ENCODE assay signal across 30 cellular contexts in genomic region chr5:10903786-10904560, GRCh38.
"Had no signal": no experiment of that assay in that cellular context is flagged by ENCODE, and none has a peak within 500 bp of the region (broad histone marks: within the 10 kb centered on the region; RNA-seq: fewer than 3 reads in every experiment).

No MANE protein-coding gene starts in this region.

- H3K36me3 Mint-ChIP-seq: activated naive CD8-positive, alpha-beta T cell treated with anti-CD3 and anti-CD28 coated beads for 36 hours had no signal

- DNase-seq: activated CD4-positive, alpha-beta T cell treated with anti-CD3 and anti-CD28 coated beads for 1 hour; activated CD4-positive, alpha-beta T cell treated with anti-CD3 and anti-CD28 coated beads for 48 hours; activated CD4-positive, alpha-beta T cell treated with anti-CD3 and anti-CD28 coated beads, Interleukin-2, amount 50 U/mL, for 4 hours; activated CD4-positive, CD25-positive, alpha-beta regulatory T cell; activated CD8-positive, alpha-beta T cell treated with anti-CD3 and anti-CD28 coated beads for 36 hours; activated effector memory CD4-positive, alpha-beta T cell treated with anti-CD3 and anti-CD28 coated beads, Interleukin-2, amount 50 U/mL, for 16 hours; activated naive CD4-positive, alpha-beta T cell; activated naive CD4-positive, alpha-beta T cell treated with anti-CD3 and anti-CD28 coated beads, Interleukin-2, amount 50 U/mL, for 16 hours; activated naive CD8-positive, alpha-beta T cell treated with anti-CD3 and anti-CD28 coated beads for 36 hours; activated T-cell treated with anti-CD3 and anti-CD28 coated beads, Interleukin-2, amount 50 U/mL, for 1 hour; activated T-cell treated with anti-CD3 and anti-CD28 coated beads, Interleukin-2, amount 50 U/mL, for 72 hours; amniotic stem cell; body of pancreas; NCI-H1105; NCI-H1417 treated with DMSO at 0.1 percent for 48 hours; NCI-H187 treated with DMSO at 0.1 percent for 48 hours; NCI-H2081; NCI-H2171 treated with DMSO at 0.1 percent for 48 hours; NCI-H2227 treated with DMSO at 0.1 percent for 48 hours; NCI-H524; OCI-M1; SHP77 treated with DMSO at 0.1 percent for 48 hours; SK-N-SH; T-helper 1 cell; T-helper 2 cell; T1000; WERI-Rb-1 had no signal

- ATAC-seq: activated CD8-positive, alpha-beta T cell treated with anti-CD3 and anti-CD28 coated beads for 36 hours; activated T-cell treated with anti-CD3 and anti-CD28 coated beads, Interleukin-2, amount 50 U/mL, for 72 hours; activated T-helper 17 cell treated with anti-CD3 and anti-CD28 coated beads, Interleukin-2, amount 50 U/mL, for 72 hours; body of pancreas; K562; Panc1 had no signal

- H3K4me3 Mint-ChIP-seq: activated CD8-positive, alpha-beta T cell treated with anti-CD3 and anti-CD28 coated beads for 36 hours; activated naive CD8-positive, alpha-beta T cell treated with anti-CD3 and anti-CD28 coated beads for 36 hours; activated T-cell treated with anti-CD3 and anti-CD28 coated beads, Interleukin-2, amount 50 U/mL, for 72 hours; activated T-helper 17 cell treated with anti-CD3 and anti-CD28 coated beads, Interleukin-2, amount 50 U/mL, for 72 hours had no signal

- H3K27ac Mint-ChIP-seq: activated CD8-positive, alpha-beta T cell treated with anti-CD3 and anti-CD28 coated beads for 36 hours; activated naive CD8-positive, alpha-beta T cell treated with anti-CD3 and anti-CD28 coated beads for 36 hours; activated T-cell treated with anti-CD3 and anti-CD28 coated beads, Interleukin-2, amount 50 U/mL, for 72 hours; activated T-helper 17 cell treated with anti-CD3 and anti-CD28 coated beads, Interleukin-2, amount 50 U/mL, for 72 hours had no signal

- H3K4me1 Mint-ChIP-seq: activated naive CD8-positive, alpha-beta T cell treated with anti-CD3 and anti-CD28 coated beads for 36 hours; activated T-helper 17 cell treated with anti-CD3 and anti-CD28 coated beads, Interleukin-2, amount 50 U/mL, for 72 hours had no signal

- H3K9me3 Mint-ChIP-seq: activated CD8-positive, alpha-beta T cell treated with anti-CD3 and anti-CD28 coated beads for 36 hours; activated naive CD8-positive, alpha-beta T cell treated with anti-CD3 and anti-CD28 coated beads for 36 hours; activated T-cell treated with anti-CD3 and anti-CD28 coated beads, Interleukin-2, amount 50 U/mL, for 72 hours; activated T-helper 17 cell treated with anti-CD3 and anti-CD28 coated beads, Interleukin-2, amount 50 U/mL, for 72 hours had no signal
